In the genomic region with DNA sequence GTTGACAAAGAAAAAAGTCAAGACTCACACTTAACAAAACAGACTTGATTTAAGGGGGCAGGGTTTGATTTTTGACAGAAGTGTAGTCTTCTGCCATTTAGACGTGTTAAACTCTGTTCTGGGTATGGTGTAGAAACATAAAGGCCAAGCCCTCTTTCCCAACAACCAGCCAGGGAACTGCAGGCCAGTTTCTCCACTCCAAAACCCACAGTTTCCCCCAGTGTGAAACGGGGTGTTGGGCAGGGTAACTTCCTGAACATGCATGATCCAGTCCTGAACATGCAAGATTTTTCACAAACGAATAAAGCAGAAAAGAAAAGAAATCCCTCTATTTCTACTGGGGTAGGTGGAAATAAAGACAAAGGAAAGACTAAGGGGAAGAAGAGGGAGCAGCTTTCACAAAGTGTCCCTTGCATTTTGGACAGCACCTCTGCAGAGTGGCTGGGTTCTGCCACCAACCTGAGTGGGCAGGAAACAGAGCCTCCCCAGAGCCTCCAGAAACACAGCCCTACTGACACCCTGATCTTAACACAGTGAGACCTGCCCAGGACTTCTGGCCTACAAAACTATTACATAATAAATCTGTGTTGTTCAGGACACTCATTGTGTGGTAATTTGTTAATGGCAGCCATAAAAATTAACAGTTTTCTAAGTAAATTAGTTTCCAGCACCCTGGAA, we compare ENCODE assay signal across 1 cellular context.
TF ChIP-seq lines count a peak whose summit lies in the region.

No MANE protein-coding gene starts in this region.

TF ChIP-seq in GM12878, 131 proteins besides CTCF, POLR2A, EP300 and RAD21:
- TF ChIP-seq NR2F1 (conservative IDR thresholded peaks at IDR 0.05) (no peak), NR2C2 (IDR thresholded peaks at IDR 0.05; ENCODE audit: borderline replicate concordance, control insufficient read depth, insufficient read length, low read depth) (no peak), HCFC1 (IDR thresholded peaks at IDR 0.05; ENCODE audit: low read length) (no peak), IKZF2 (IDR thresholded peaks at IDR 0.05) (no peak), NFYA (IDR thresholded peaks at IDR 0.05; ENCODE audit: borderline replicate concordance, low read depth, low read length) (no peak), ESRRA (IDR thresholded peaks at IDR 0.05; ENCODE audit: low read length) (no peak), SIX5 (IDR thresholded peaks at IDR 0.05; ENCODE audit: low read depth, low read length, severe bottlenecking) (no peak), KAT2A (conservative IDR thresholded peaks at IDR 0.05; ENCODE audit: control insufficient read depth, low read depth, low read length) (no peak), NFIC (IDR thresholded peaks at IDR 0.05; ENCODE audit: low read depth, low read length) (no peak), POLR2AphosphoS2 (IDR thresholded peaks at IDR 0.05; ENCODE audit: low read depth, low read length) (no peak), BHLHE40 (IDR thresholded peaks at IDR 0.05; ENCODE audit: borderline replicate concordance in 1 of 2, low read depth in 2 of 2, low read length in 1 of 2) (no peak), SMARCA5 (IDR thresholded peaks at IDR 0.05) (no peak), STAT3 (IDR thresholded peaks at IDR 0.05; ENCODE audit: low read depth, low read length) (no peak), ZNF384 (IDR thresholded peaks at IDR 0.05; ENCODE audit: borderline replicate concordance, low read depth, low read length) (no peak)
- TF ChIP-seq, protein P1, sequence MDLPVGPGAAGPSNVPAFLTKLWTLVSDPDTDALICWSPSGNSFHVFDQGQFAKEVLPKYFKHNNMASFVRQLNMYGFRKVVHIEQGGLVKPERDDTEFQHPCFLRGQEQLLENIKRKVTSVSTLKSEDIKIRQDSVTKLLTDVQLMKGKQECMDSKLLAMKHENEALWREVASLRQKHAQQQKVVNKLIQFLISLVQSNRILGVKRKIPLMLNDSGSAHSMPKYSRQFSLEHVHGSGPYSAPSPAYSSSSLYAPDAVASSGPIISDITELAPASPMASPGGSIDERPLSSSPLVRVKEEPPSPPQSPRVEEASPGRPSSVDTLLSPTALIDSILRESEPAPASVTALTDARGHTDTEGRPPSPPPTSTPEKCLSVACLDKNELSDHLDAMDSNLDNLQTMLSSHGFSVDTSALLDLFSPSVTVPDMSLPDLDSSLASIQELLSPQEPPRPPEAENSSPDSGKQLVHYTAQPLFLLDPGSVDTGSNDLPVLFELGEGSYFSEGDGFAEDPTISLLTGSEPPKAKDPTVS (IDR thresholded peaks at IDR 0.05; ENCODE audit: low read depth, low read length) = no peak
- TF ChIP-seq, protein P2, sequence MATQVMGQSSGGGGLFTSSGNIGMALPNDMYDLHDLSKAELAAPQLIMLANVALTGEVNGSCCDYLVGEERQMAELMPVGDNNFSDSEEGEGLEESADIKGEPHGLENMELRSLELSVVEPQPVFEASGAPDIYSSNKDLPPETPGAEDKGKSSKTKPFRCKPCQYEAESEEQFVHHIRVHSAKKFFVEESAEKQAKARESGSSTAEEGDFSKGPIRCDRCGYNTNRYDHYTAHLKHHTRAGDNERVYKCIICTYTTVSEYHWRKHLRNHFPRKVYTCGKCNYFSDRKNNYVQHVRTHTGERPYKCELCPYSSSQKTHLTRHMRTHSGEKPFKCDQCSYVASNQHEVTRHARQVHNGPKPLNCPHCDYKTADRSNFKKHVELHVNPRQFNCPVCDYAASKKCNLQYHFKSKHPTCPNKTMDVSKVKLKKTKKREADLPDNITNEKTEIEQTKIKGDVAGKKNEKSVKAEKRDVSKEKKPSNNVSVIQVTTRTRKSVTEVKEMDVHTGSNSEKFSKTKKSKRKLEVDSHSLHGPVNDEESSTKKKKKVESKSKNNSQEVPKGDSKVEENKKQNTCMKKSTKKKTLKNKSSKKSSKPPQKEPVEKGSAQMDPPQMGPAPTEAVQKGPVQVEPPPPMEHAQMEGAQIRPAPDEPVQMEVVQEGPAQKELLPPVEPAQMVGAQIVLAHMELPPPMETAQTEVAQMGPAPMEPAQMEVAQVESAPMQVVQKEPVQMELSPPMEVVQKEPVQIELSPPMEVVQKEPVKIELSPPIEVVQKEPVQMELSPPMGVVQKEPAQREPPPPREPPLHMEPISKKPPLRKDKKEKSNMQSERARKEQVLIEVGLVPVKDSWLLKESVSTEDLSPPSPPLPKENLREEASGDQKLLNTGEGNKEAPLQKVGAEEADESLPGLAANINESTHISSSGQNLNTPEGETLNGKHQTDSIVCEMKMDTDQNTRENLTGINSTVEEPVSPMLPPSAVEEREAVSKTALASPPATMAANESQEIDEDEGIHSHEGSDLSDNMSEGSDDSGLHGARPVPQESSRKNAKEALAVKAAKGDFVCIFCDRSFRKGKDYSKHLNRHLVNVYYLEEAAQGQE (IDR thresholded peaks at IDR 0.05; ENCODE audit: low read depth, low read length) = no peak
- TF ChIP-seq, protein P3, sequence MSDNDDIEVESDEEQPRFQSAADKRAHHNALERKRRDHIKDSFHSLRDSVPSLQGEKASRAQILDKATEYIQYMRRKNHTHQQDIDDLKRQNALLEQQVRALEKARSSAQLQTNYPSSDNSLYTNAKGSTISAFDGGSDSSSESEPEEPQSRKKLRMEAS (IDR thresholded peaks at IDR 0.05; ENCODE audit: low read depth, low read length) = no peak
TF ChIP-seq in GM12878: peak in this region for 0.
